In the genomic region with DNA sequence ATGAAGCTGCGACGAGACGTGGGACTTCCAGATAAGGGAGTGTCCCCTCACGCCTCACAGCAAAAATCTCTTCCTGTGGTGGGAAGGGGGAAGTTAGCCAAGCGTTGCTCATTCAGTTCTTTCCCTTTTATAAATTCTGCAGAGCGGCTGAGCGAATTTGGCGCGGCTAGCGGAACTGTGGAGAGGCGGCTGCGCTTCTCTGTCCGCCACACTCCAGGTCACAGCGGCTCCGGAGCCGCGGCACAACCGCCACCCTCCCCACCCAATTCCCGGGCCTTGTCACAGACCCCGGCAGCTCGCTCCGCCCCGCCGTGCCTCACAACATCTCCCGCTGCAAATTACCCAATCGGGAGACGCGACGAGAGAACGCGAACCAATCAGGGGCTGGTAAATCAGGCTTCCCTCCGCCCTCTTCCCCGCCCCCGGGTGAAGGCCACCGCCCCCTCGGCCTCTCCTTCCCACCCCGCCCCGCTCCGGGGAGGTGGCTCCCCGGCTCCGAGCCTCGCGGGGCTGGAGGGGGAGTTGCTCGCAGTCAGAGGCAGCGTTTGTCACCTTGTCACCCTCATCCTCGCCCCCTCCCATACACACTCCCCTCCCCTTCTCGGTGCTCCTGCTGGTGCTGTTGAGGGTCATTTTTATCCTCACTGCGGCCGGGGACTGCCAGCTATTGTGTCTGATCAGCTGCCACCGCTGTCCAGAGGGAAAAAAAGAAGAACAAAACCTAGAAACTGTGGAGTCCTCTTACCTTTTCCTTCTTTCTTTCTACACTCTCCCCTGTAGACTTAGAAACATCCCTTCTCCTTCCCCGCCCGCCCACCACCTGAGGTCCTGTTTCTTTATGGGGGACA, we compare ENCODE assay signal across 8 cellular contexts. TPM values are rescaled to one million over a fixed set of nuclear protein-coding genes. Genes with fewer than 3 reads are reported as not detected.
DNase-seq lines count a peak whose midpoint lies in the region; ATAC-seq and TF ChIP-seq lines count a peak whose summit lies in the region.

No MANE protein-coding gene starts in this region.

- H3K27ac ChIP-seq in CD4-positive, alpha-beta T cell (ENCODE audit: low read depth, low read length), result peak overlapping the region; percentile 66
- H3K27ac ChIP-seq in dorsolateral prefrontal cortex (peak overlapping the region; percentile 92 to 100 (median 99)), right lobe of liver (peak overlapping the region; percentile 86 to 96 (median 95))

- peak; percentile 6 for TF ChIP-seq CTCF in CD4-positive, alpha-beta T cell (IDR thresholded peaks at IDR 0.05)
- TF ChIP-seq CTCF in dorsolateral prefrontal cortex (IDR thresholded peaks at IDR 0.05 in 54 of 56, conservative IDR thresholded peaks at IDR 0.05 in 2 of 56; ENCODE audit: low read depth in 1 of 56, partially characterized antibody in 56 of 56) (peak in 7 of 56 donors; percentile 0 to 33 (median 9)), right lobe of liver (IDR thresholded peaks at IDR 0.05) (no peak)

- no peaks in the 10 kb centered on the region for H3K9me3 ChIP-seq in CD4-positive, alpha-beta T cell (ENCODE audit: control insufficient read depth, low read length)
- no peaks in the 10 kb centered on the region for H3K9me3 ChIP-seq in right lobe of liver

- peaks cover 0 to 26% (median 9%) of the 10 kb centered on the region in 4 donors for H3K4me1 ChIP-seq in right lobe of liver

- POLR2A ChIA-PET in CD4-positive, alpha-beta T cell (lab: Charles Lee), result interaction anchor here (0.5 to 4.3 kb wide), 14 partner anchors 15 to 303 kb away, joined by 3 to 55 read pairs (median 4); a partner anchor contains a TSS
- POLR2A ChIA-PET in activated CD4-positive, alpha-beta memory T cell treated with anti-CD3 and anti-CD28 coated beads for 36 hours (lab: Charles Lee), result interaction anchor here (1.1 to 2.5 kb wide), 4 partner anchors 18 to 292 kb away, joined by 3 to 12 read pairs (median 6); a partner anchor contains a TSS

- peak overlapping the region; percentile 85 for H3K27ac Mint-ChIP-seq in CD4-positive, alpha-beta T cell
- peak overlapping the region; percentile 93 for H3K27ac Mint-ChIP-seq in activated CD4-positive, alpha-beta memory T cell treated with anti-CD3 and anti-CD28 coated beads for 36 hours

- H3K36me3 Mint-ChIP-seq in CD4-positive, alpha-beta T cell (ENCODE audit: low read depth), result peaks cover 6% of the 10 kb centered on the region
- H3K36me3 Mint-ChIP-seq in activated CD4-positive, alpha-beta memory T cell treated with anti-CD3 and anti-CD28 coated beads for 36 hours, result peaks cover 11% of the 10 kb centered on the region

- 2% methylated on average over 13 of the region's 52 CpGs for WGBS in right lobe of liver (ENCODE audit: insufficient coverage, low coverage, low lambda C conversion rate, missing lambda C conversion rate)

- peaks cover 22% of the 10 kb centered on the region for H3K4me1 Mint-ChIP-seq in CD4-positive, alpha-beta T cell (ENCODE audit: low read depth)
- H3K4me1 Mint-ChIP-seq in activated CD4-positive, alpha-beta memory T cell treated with anti-CD3 and anti-CD28 coated beads for 36 hours (ENCODE audit: low read depth), result peaks cover 19% of the 10 kb centered on the region

- H3K36me3 ChIP-seq in right lobe of liver, result no peaks in the 10 kb centered on the region

- H3K4me3 Mint-ChIP-seq in CD4-positive, alpha-beta T cell, result peak overlapping the region; percentile 97
- H3K4me3 Mint-ChIP-seq in activated CD4-positive, alpha-beta memory T cell treated with anti-CD3 and anti-CD28 coated beads for 36 hours, result peak overlapping the region; percentile 88

- ATAC-seq in CD4-positive, alpha-beta T cell (ENCODE audit: poor library complexity), result peak; percentile 89
- peak; percentile 82 for ATAC-seq in GM19452 (IDR thresholded peaks at IDR 0.05; ENCODE audit: unreplicated experiment)
- ATAC-seq in HG03575 (IDR thresholded peaks at IDR 0.05; ENCODE audit: extremely low read depth, insufficient number of reproducible peaks, low FRiP score, unreplicated experiment), result peak; percentile 74
- peak; percentile 88 to 94 (median 90) for ATAC-seq in right lobe of liver

- peak; percentile 87 to 95 (median 93) for DNase-seq in CD4-positive, alpha-beta T cell
- peak; percentile 97 for DNase-seq in NCI-H82 (lab: John Stamatoyannopoulos, UW)
- DNase-seq in activated CD4-positive, alpha-beta memory T cell treated with anti-CD3 and anti-CD28 coated beads for 36 hours, result peak; percentile 97
- DNase-seq in dorsolateral prefrontal cortex, result peak; percentile 98 to 99 (median 99)
- peak; percentile 98 to 99 (median 99) for DNase-seq in right lobe of liver
- DNase-seq in stimulated activated CD4-positive, alpha-beta T cell treated with anti-CD3 and anti-CD28 coated beads, Interleukin-4, amount 100 ng/mL, for 24 hours, result peak; percentile 96

- H3K4me3 ChIP-seq in dorsolateral prefrontal cortex, result peak overlapping the region; percentile 63 to 93 (median 85)
- peak overlapping the region; percentile 60 to 81 (median 73) for H3K4me3 ChIP-seq in right lobe of liver

- TF ChIP-seq POLR2A in right lobe of liver (IDR thresholded peaks at IDR 0.05), result peak; percentile 96

- intact Hi-C loops in CD4-positive, alpha-beta T cell (cut with DNase I, micrococcal nuclease), result loop anchor here (1.0 to 10.0 kb wide), 8 partner anchors 82 to 1287 kb away; a partner anchor contains a TSS
- intact Hi-C loops in activated CD4-positive, alpha-beta memory T cell treated with anti-CD3 and anti-CD28 coated beads for 36 hours (cut with micrococcal nuclease), result loop anchor here (1.0 to 10.0 kb wide), 7 partner anchors 17 to 1287 kb away; a partner anchor contains a TSS
- intact Hi-C loops in dorsolateral prefrontal cortex (cut with DNase I) (loop anchor here (1.0 to 10.0 kb wide), 12 partner anchors 60 to 358 kb away; a partner anchor contains a TSS), right lobe of liver (cut with DNase I) (no loop called here)

- H3K9me3 Mint-ChIP-seq in CD4-positive, alpha-beta T cell, result no peaks in the 10 kb centered on the region
- H3K9me3 Mint-ChIP-seq in activated CD4-positive, alpha-beta memory T cell treated with anti-CD3 and anti-CD28 coated beads for 36 hours, result no peaks in the 10 kb centered on the region

- CTCF ChIA-PET in CD4-positive, alpha-beta T cell (lab: Charles Lee), result interaction anchor here (0.6 to 2.1 kb wide), 2 partner anchors 107 to 197 kb away, joined by 3 to 4 read pairs; no protein-coding TSS in a partner anchor
- CTCF ChIA-PET in activated CD4-positive, alpha-beta memory T cell treated with anti-CD3 and anti-CD28 coated beads for 36 hours (lab: Charles Lee), result interaction anchor here (0.9 to 2.6 kb wide), 3 partner anchors 18 to 196 kb away, joined by 3 to 14 read pairs (median 6); no protein-coding TSS in a partner anchor

- H3K27me3 ChIP-seq in CD4-positive, alpha-beta T cell (ENCODE audit: control insufficient read depth, insufficient read depth, low read length), result no peaks in the 10 kb centered on the region
- no peaks in the 10 kb centered on the region for H3K27me3 ChIP-seq in dorsolateral prefrontal cortex
- H3K27me3 ChIP-seq in right lobe of liver, result no peaks in the 10 kb centered on the region

- no peaks in the 10 kb centered on the region for H3K27me3 Mint-ChIP-seq in CD4-positive, alpha-beta T cell
- H3K27me3 Mint-ChIP-seq in activated CD4-positive, alpha-beta memory T cell treated with anti-CD3 and anti-CD28 coated beads for 36 hours, result no peaks in the 10 kb centered on the region

RNA-seq across cellular contexts. Expression of a gene that starts 0.9 kb away (rescaled TPM):
- 10 to 100 TPM; 38.4 to 43.4 TPM for total RNA-seq in CD4-positive, alpha-beta T cell
- 10 to 100 TPM; 24.6 to 28.7 TPM for total RNA-seq in activated CD4-positive, alpha-beta memory T cell treated with anti-CD3 and anti-CD28 coated beads for 36 hours
- total RNA-seq in dorsolateral prefrontal cortex (100 to 1,000 TPM; 325 to 877 (median 454) TPM), right lobe of liver (10 to 100 TPM; 27.6 to 47.1 (median 31.0) TPM)

Comparison
In these comparisons a context has a peak if more than half of its experiments do, and no peak if none do; other contexts are left out.
1. Peak in every context shown above with its lines: DNase-seq, ATAC-seq, H3K4me3 ChIP-seq and H3K27ac ChIP-seq.
2. RNA of a gene that starts 0.9 kb away (total RNA-seq): 325 to 877 TPM in dorsolateral prefrontal cortex; 38.4 to 43.4 TPM in CD4-positive, alpha-beta T cell, 27.6 to 47.1 TPM in right lobe of liver and 24.6 to 28.7 TPM in activated CD4-positive, alpha-beta memory T cell treated with anti-CD3 and anti-CD28 coated beads for 36 hours; every median in the first group is over 4 times any median in the second.
3. intact Hi-C loops: an anchor here in CD4-positive, alpha-beta T cell (1.0 to 10.0 kb wide), activated CD4-positive, alpha-beta memory T cell treated with anti-CD3 and anti-CD28 coated beads for 36 hours (1.0 to 10.0 kb wide) and dorsolateral prefrontal cortex (1.0 to 10.0 kb wide); none called in right lobe of liver.